ENCODE assay signal across 20 cellular contexts in the genomic region with DNA sequence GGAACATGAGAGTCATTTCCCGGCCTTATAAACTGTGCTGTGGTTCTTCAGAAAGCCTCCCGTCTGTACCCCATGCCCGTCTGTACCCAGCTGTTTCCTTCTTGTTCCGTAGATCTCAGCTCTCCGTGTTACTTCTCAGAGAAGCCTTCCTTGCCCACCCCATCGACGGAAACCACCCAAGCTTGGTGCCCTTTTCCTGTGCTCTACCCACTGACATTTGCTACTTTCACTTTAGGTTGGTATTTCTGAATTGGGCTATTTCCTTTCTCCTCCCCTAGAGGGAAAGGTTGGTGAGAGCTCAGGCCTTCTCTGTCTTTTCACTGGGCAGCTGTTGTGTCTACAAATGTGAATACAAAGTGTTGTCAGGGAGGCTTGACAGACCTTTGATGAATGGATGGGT.
A peak's percentile ranks its signal among the peaks of the same experiment; 100 is the strongest.
DNase-seq lines count a peak whose midpoint lies in the region; ATAC-seq and TF ChIP-seq lines count a peak whose summit lies in the region.
"Had no signal": no experiment of that assay in that cellular context is flagged by ENCODE, and none has a peak within 500 bp of the region (broad histone marks: within the 10 kb centered on the region; RNA-seq: fewer than 3 reads in every experiment).

No MANE protein-coding gene starts in this region.

- no peaks in the 10 kb centered on the region for H3K79me2 ChIP-seq in mammary epithelial cell (ENCODE audit: insufficient read depth, low read length)
- H3K79me2 ChIP-seq in H9 (ENCODE audit: insufficient read depth, low read length) = no peaks in the 10 kb centered on the region

- H3K27me3 Mint-ChIP-seq in stimulated activated memory B cell treated with anti-CD40 and anti-IgM and Interleukin-4, amounts not matched to agents 10 μg/mL and 1 μg/mL and 100 μg/mL, for 72 hours = no peaks in the 10 kb centered on the region
- no peaks in the 10 kb centered on the region; the same call in 1 of the 2 replicates for H3K27me3 Mint-ChIP-seq in H9 (ENCODE audit: low read depth)
- H3K27me3 Mint-ChIP-seq: B cell; CD4-positive, CD25-positive, alpha-beta regulatory T cell had no signal

- TF ChIP-seq EP300 in suprapubic skin (IDR thresholded peaks at IDR 0.05) = no peak

- no peak for ATAC-seq in stimulated activated memory B cell treated with anti-CD40 and anti-IgM and Interleukin-4, amounts not matched to agents 10 μg/mL and 1 μg/mL and 100 μg/mL, for 72 hours
- ATAC-seq: A549 had no signal

- TF ChIP-seq CTCF in mammary epithelial cell (conservative IDR thresholded peaks at IDR 0.05 in 1 of 2, IDR thresholded peaks at IDR 0.05 in 1 of 2; ENCODE audit: extremely low read depth in 1 of 2, insufficient read depth in 1 of 2, low read depth in 1 of 2, low read length in 2 of 2) (no peak), suprapubic skin (IDR thresholded peaks at IDR 0.05) (no peak), thyroid gland (IDR thresholded peaks at IDR 0.05) (no peak), H9 (conservative IDR thresholded peaks at IDR 0.05) (no peak; the same call in 2 of the 3 replicates)

- no peak overlapping the region for H2BK5ac ChIP-seq in H9 (ENCODE audit: insufficient read length, low read length)

- BruUV-seq in mammary epithelial cell (replicated peaks; lab: Mats Ljungman, UMichigan) = no TSS peak

- H2AK5ac ChIP-seq in H9 (ENCODE audit: insufficient read length, low read length) = no peak overlapping the region

- H3K79me1 ChIP-seq in H9 (ENCODE audit: insufficient read depth, low read depth, low read length, poor library complexity, severe bottlenecking) = no peaks in the 10 kb centered on the region

- no peak overlapping the region for H3K4me2 ChIP-seq in mammary epithelial cell (ENCODE audit: insufficient read depth, low read depth, low read length)
- H3K4me2 ChIP-seq in H9 (ENCODE audit: insufficient read depth, insufficient read length, low read length) = no peak overlapping the region
- H3K4me2 ChIP-seq: A549 had no signal

- H3K36me3 Mint-ChIP-seq in stimulated activated memory B cell treated with anti-CD40 and anti-IgM and Interleukin-4, amounts not matched to agents 10 μg/mL and 1 μg/mL and 100 μg/mL, for 72 hours = no peaks in the 10 kb centered on the region
- H3K36me3 Mint-ChIP-seq in H9 (ENCODE audit: insufficient read depth in 1 of 3, low read depth in 3 of 3) = no peaks in the 10 kb centered on the region

- H3K9me3 ChIP-seq in mammary epithelial cell (replicated peaks; ENCODE audit: insufficient read depth, low read length) = no peaks in the 10 kb centered on the region
- no peaks in the 10 kb centered on the region for H3K9me3 ChIP-seq in suprapubic skin
- H3K9me3 ChIP-seq in thyroid gland = no peaks in the 10 kb centered on the region
- no peaks in the 10 kb centered on the region for H3K9me3 ChIP-seq in H9 (ENCODE audit: control insufficient read depth, low read depth, low read length)
- H3K9me3 ChIP-seq: A549 had no signal

- in situ Hi-C loops in mammary epithelial cell (cut with MboI; ENCODE audit: low sequenced_read_pairs in 2 of 2) = no loop called here

- peak overlapping the region; percentile 77 for H3K27ac ChIP-seq in mammary epithelial cell (ENCODE audit: insufficient read depth, low read depth, low read length)
- H3K27ac ChIP-seq in suprapubic skin = peak overlapping the region; percentile 72
- H3K27ac ChIP-seq in thyroid gland = no peak overlapping the region
- H3K27ac ChIP-seq in H9 (ENCODE audit: insufficient read length, low read depth, low read length) = no peak overlapping the region
- H3K27ac ChIP-seq: A549, RWPE1 had no signal

- dilution Hi-C loops in mammary epithelial cell (cut with HindIII; ENCODE audit: low sequenced_read_pairs) = no loop called here

- H3K27me3 ChIP-seq in mammary epithelial cell (ENCODE audit: insufficient read depth, low read length) (no peaks in the 10 kb centered on the region), suprapubic skin (no peaks in the 10 kb centered on the region), thyroid gland (no peaks in the 10 kb centered on the region), H9 (ENCODE audit: insufficient read depth, low read length) (no peaks in the 10 kb centered on the region)

- H2BK15ac ChIP-seq in H9 (ENCODE audit: low read depth, low read length) = no peak overlapping the region

- H3T11ph ChIP-seq in H9 (ENCODE audit: low read length) = no peak overlapping the region

- H3K23me2 ChIP-seq in H9 (ENCODE audit: insufficient read length, low read depth, low read length, poor library complexity, severe bottlenecking) = no peaks in the 10 kb centered on the region

- H2BK12ac ChIP-seq in H9 (ENCODE audit: insufficient read length, low read depth, low read length) = no peak overlapping the region

- no peak overlapping the region for H4K5ac ChIP-seq in H9 (ENCODE audit: insufficient read length, low read depth, low read length)

- CTCF ChIA-PET in mammary epithelial cell (lab: Charles Lee; ENCODE audit: low non-redundant PET) = no interaction called here

- H3K4me1 ChIP-seq in mammary epithelial cell (ENCODE audit: insufficient read depth, low read length) (peaks cover 51% of the 10 kb centered on the region), suprapubic skin (peaks cover 7% of the 10 kb centered on the region), thyroid gland (no peaks in the 10 kb centered on the region), H9 (ENCODE audit: insufficient read depth, low read length) (no peaks in the 10 kb centered on the region)
- H3K4me1 ChIP-seq: A549 had no signal

- H4K20me1 ChIP-seq in mammary epithelial cell (ENCODE audit: insufficient read depth, low read length) = no peaks in the 10 kb centered on the region
- H4K20me1 ChIP-seq in H9 (ENCODE audit: control insufficient read depth, insufficient read depth, insufficient read length) = no peaks in the 10 kb centered on the region

- intact Hi-C loops in mammary epithelial cell (cut with micrococcal nuclease) = no loop called here
- intact Hi-C loops in thyroid gland (cut with DNase I) = no loop called here

- 99% methylated on average over 7 of the region's 7 CpGs for WGBS in mammary epithelial cell (ENCODE audit: low coverage, missing lambda C conversion rate)
- WGBS in suprapubic skin = 92% methylated on average over 7 of the region's 7 CpGs
- WGBS in thyroid gland, 2 donors = 93 to 95% methylated on average over 7 of the region's 7 CpGs
- no CpG with 5 or more reads among the region's 7 CpGs for WGBS in H9 (ENCODE audit: extremely low coverage, insufficient read length, low lambda C conversion rate)

- DNase-seq in Daoy (ENCODE audit: low read depth) = peak; percentile 44
- peak; percentile 28 for DNase-seq in NAMALWA (ENCODE audit: low spot score)
- no peak for DNase-seq in mammary epithelial cell
- no peak for DNase-seq in suprapubic skin (ENCODE audit: low spot score in 2 of 2)
- DNase-seq in thyroid gland = no peak
- no peak for DNase-seq in H9
- no peak for DNase-seq in NOMO-1 treated with dmso at 0.1 percent for 144 hours (lab: John Stamatoyannopoulos, UW; ENCODE audit: unreplicated experiment)
- DNase-seq: HFFc6, NCI-H1417, NCI-H1694 treated with DMSO at 0.1 percent for 48 hours, NCI-H2081 treated with DMSO at 0.1 percent for 48 hours, NCI-H446, NCI-H526, SIG-M5, T-helper 1 cell had no signal

- H3K4me3 ChIP-seq in mammary epithelial cell (replicated peaks in 1 of 3; ENCODE audit: insufficient read depth in 1 of 3, low read depth in 2 of 3, low read length in 3 of 3) (no peak overlapping the region), suprapubic skin (no peak overlapping the region), thyroid gland (replicated peaks in 1 of 3) (no peak overlapping the region)
- H3K4me3 ChIP-seq: A549 had no signal

- H3K36me3 ChIP-seq in mammary epithelial cell (ENCODE audit: insufficient read depth, low read length) (no peaks in the 10 kb centered on the region), suprapubic skin (no peaks in the 10 kb centered on the region), thyroid gland (no peaks in the 10 kb centered on the region)

- H3K9ac ChIP-seq in mammary epithelial cell (ENCODE audit: insufficient read depth, low read length) (no peak overlapping the region), H9 (ENCODE audit: extremely low read depth, insufficient read length, low read length) (no peak overlapping the region)

- TF ChIP-seq POLR2A in suprapubic skin (IDR thresholded peaks at IDR 0.05) (no peak), thyroid gland (IDR thresholded peaks at IDR 0.05) (no peak)

- no peak overlapping the region for H4K91ac ChIP-seq in H9 (ENCODE audit: insufficient read length, low read depth, low read length)

- no peak overlapping the region for H2BK20ac ChIP-seq in H9 (ENCODE audit: low read depth, low read length, poor library complexity, severe bottlenecking)

- H3K4me1 Mint-ChIP-seq in stimulated activated memory B cell treated with anti-CD40 and anti-IgM and Interleukin-4, amounts not matched to agents 10 μg/mL and 1 μg/mL and 100 μg/mL, for 72 hours = peaks cover 5% of the 10 kb centered on the region
- H3K4me1 Mint-ChIP-seq in H9 = no peaks in the 10 kb centered on the region; a peak in 1 of 4 replicates
- H3K4me1 Mint-ChIP-seq: B cell; CD4-positive, CD25-positive, alpha-beta regulatory T cell had no signal

- H2BK120ac ChIP-seq in H9 (ENCODE audit: low read depth, low read length, poor library complexity, severe bottlenecking) = no peak overlapping the region

- H3K4me3 Mint-ChIP-seq in stimulated activated memory B cell treated with anti-CD40 and anti-IgM and Interleukin-4, amounts not matched to agents 10 μg/mL and 1 μg/mL and 100 μg/mL, for 72 hours = no peak overlapping the region
- H3K4me3 Mint-ChIP-seq in H9 = no peak overlapping the region
- H3K4me3 Mint-ChIP-seq: B cell; CD4-positive, CD25-positive, alpha-beta regulatory T cell; HFFc6 had no signal

- H2AFZ ChIP-seq in mammary epithelial cell (ENCODE audit: low read depth, low read length) (peak overlapping the region; percentile 36), H9 (ENCODE audit: low read length) (no peak overlapping the region)

- H3K27ac Mint-ChIP-seq in stimulated activated memory B cell treated with anti-CD40 and anti-IgM and Interleukin-4, amounts not matched to agents 10 μg/mL and 1 μg/mL and 100 μg/mL, for 72 hours = no peak overlapping the region
- no peak overlapping the region for H3K27ac Mint-ChIP-seq in H9
- H3K27ac Mint-ChIP-seq: B cell; CD4-positive, CD25-positive, alpha-beta regulatory T cell; HFFc6 had no signal

- no peak overlapping the region for H4K8ac ChIP-seq in H9 (replicated peaks; ENCODE audit: insufficient read length, low read depth, low read length)

- peaks cover 10% of the 10 kb centered on the region for H3K9me3 Mint-ChIP-seq in stimulated activated memory B cell treated with anti-CD40 and anti-IgM and Interleukin-4, amounts not matched to agents 10 μg/mL and 1 μg/mL and 100 μg/mL, for 72 hours
- no peaks in the 10 kb centered on the region for H3K9me3 Mint-ChIP-seq in H9

- no peak overlapping the region for H3K18ac ChIP-seq in H9 (ENCODE audit: insufficient read length, low read depth, low read length)

- no peak overlapping the region for H3K4ac ChIP-seq in H9 (ENCODE audit: low read depth, low read length)

- H3K23ac ChIP-seq in H9 (ENCODE audit: insufficient read length, low read depth, low read length) = no peak overlapping the region

- H3K14ac ChIP-seq in H9 (ENCODE audit: insufficient read depth, low read length) = no peak overlapping the region

- H3K56ac ChIP-seq in H9 (ENCODE audit: insufficient read length, low read depth, low read length) = no peak overlapping the region

Comparison
In these comparisons a context has a peak if more than half of its experiments do, and no peak if none do; other contexts are left out.
1. DNase-seq: peak in Daoy (single experiment) and NAMALWA (single experiment); none in mammary epithelial cell (single experiment), suprapubic skin (0 of 2), thyroid gland (0 of 2), H9 (single experiment) and NOMO-1 treated with dmso at 0.1 percent for 144 hours (single experiment).
2. H3K27ac ChIP-seq: peak in mammary epithelial cell (single experiment) and suprapubic skin (single experiment); none in thyroid gland (0 of 3) and H9 (single experiment).